In genomic region chr16:75198135-75198600, GRCh38 we compare ENCODE assay signal across 16 cellular contexts. TPM values are rescaled to one million over a fixed set of nuclear protein-coding genes. Genes with fewer than 3 reads are reported as not detected.
A peak's percentile ranks its signal among the peaks of the same experiment; 100 is the strongest.
DNase-seq lines count a peak whose midpoint lies in the region; ATAC-seq lines count a peak whose summit lies in the region.
"Had no signal": no experiment of that assay in that cellular context is flagged by ENCODE, and none has a peak within 500 bp of the region (broad histone marks: within the 10 kb centered on the region; RNA-seq: fewer than 3 reads in every experiment).

No MANE protein-coding gene starts in this region.

- H3K27ac Mint-ChIP-seq in stimulated activated memory B cell treated with anti-CD40 and anti-IgM and Interleukin-4, amounts not matched to agents 10 μg/mL and 1 μg/mL and 100 μg/mL, for 72 hours, result no peak overlapping the region

- H3K9me3 Mint-ChIP-seq in stimulated activated memory B cell treated with anti-CD40 and anti-IgM and Interleukin-4, amounts not matched to agents 10 μg/mL and 1 μg/mL and 100 μg/mL, for 72 hours, result no peaks in the 10 kb centered on the region

- ATAC-seq in sciatic nerve, result no peak
- no peak for ATAC-seq in stimulated activated memory B cell treated with anti-CD40 and anti-IgM and Interleukin-4, amounts not matched to agents 10 μg/mL and 1 μg/mL and 100 μg/mL, for 72 hours

- no peaks in the 10 kb centered on the region for H3K36me3 Mint-ChIP-seq in stimulated activated memory B cell treated with anti-CD40 and anti-IgM and Interleukin-4, amounts not matched to agents 10 μg/mL and 1 μg/mL and 100 μg/mL, for 72 hours

- H3K4me3 Mint-ChIP-seq in stimulated activated memory B cell treated with anti-CD40 and anti-IgM and Interleukin-4, amounts not matched to agents 10 μg/mL and 1 μg/mL and 100 μg/mL, for 72 hours, result no peak overlapping the region

- H3K4me1 Mint-ChIP-seq in stimulated activated memory B cell treated with anti-CD40 and anti-IgM and Interleukin-4, amounts not matched to agents 10 μg/mL and 1 μg/mL and 100 μg/mL, for 72 hours, result peaks cover 18% of the 10 kb centered on the region

- peaks cover 77% of the 10 kb centered on the region for H3K27me3 Mint-ChIP-seq in stimulated activated memory B cell treated with anti-CD40 and anti-IgM and Interleukin-4, amounts not matched to agents 10 μg/mL and 1 μg/mL and 100 μg/mL, for 72 hours

- DNase-seq in EL, result peak; percentile 31
- peak; percentile 39 for DNase-seq in OCI-M1 (lab: John Stamatoyannopoulos, UW)
- peak; percentile 78 for DNase-seq in fibroblast of peridontal ligament (ENCODE audit: extremely low read depth)
- DNase-seq in sciatic nerve (ENCODE audit: low spot score), result peak; percentile 54
- no peak for DNase-seq in NCI-H2029 treated with DMSO at 0.1 percent for 48 hours (lab: John Stamatoyannopoulos, UW)
- DNase-seq in activated CD4-positive, CD25-positive, alpha-beta regulatory T cell (lab: John Stamatoyannopoulos, UW), result no peak
- DNase-seq: activated CD4-positive, alpha-beta T cell treated with anti-CD3 and anti-CD28 coated beads for 1 hour; esophagus squamous epithelium; NCI-H1048; NCI-H510A treated with DMSO at 0.1 percent for 48 hours; stimulated activated CD4-positive, alpha-beta T cell treated with anti-CD3 and anti-CD28 coated beads, Interleukin-2, amount 100 ng/mL, for 24 hours; stimulated activated naive CD4-positive, alpha-beta T cell had no signal

- intact Hi-C loops in sciatic nerve (cut with DNase I), result loop anchor here (10.0 kb wide), 1 partner anchor 567 kb away; no protein-coding TSS in a partner anchor

RNA-seq across cellular contexts. Expression of gene CTRB2, which starts 8.8 kb away (rescaled TPM):
- 7.3 TPM for total RNA-seq in sciatic nerve
- total RNA-seq: bronchial epithelial cell, esophagus squamous epithelium, kidney epithelial cell, omental fat pad had no signal

RNA-seq across cellular contexts. Expression of gene CTRB1, which starts 20.6 kb away (rescaled TPM):
- total RNA-seq in sciatic nerve, result 2.7 TPM
- total RNA-seq: bronchial epithelial cell, esophagus squamous epithelium, kidney epithelial cell had no signal

RNA-seq across cellular contexts. Expression of gene ZFP1, which starts 49.8 kb away (rescaled TPM):
- 19.0 TPM for total RNA-seq in sciatic nerve

RNA-seq across cellular contexts. Expression of gene BCAR1, which starts 53.3 kb away (rescaled TPM):
- total RNA-seq in sciatic nerve, result 71.7 TPM

Comparison
In these comparisons a context has a peak if more than half of its experiments do, and no peak if none do; other contexts are left out.
1. DNase-seq: peak in EL (single experiment), OCI-M1 (single experiment), fibroblast of peridontal ligament (single experiment) and sciatic nerve (single experiment); none in NCI-H2029 treated with DMSO at 0.1 percent for 48 hours (single experiment) and activated CD4-positive, CD25-positive, alpha-beta regulatory T cell (0 of 4).